In genomic region chr7:111198255-111198654, GRCh38 we compare ENCODE assay signal across 9 cellular contexts.
A peak's percentile ranks its signal among the peaks of the same experiment; 100 is the strongest.
DNase-seq lines count a peak whose midpoint lies in the region; ATAC-seq lines count a peak whose summit lies in the region.
"Had no signal": no experiment of that assay in that cellular context is flagged by ENCODE, and none has a peak within 500 bp of the region (broad histone marks: within the 10 kb centered on the region; RNA-seq: fewer than 3 reads in every experiment).

No MANE protein-coding gene starts in this region.

- DNase-seq in ACHN, result peak; percentile 98
- peak; percentile 89 for DNase-seq in HS-5 (ENCODE audit: low read depth)
- DNase-seq in iris pigment epithelial cell (ENCODE audit: low read depth), result peak; percentile 100
- no peak for DNase-seq in DMS153 treated with DMSO at 0.1 percent for 48 hours (lab: John Stamatoyannopoulos, UW; ENCODE audit: unreplicated experiment)

- peaks cover 13% of the 10 kb centered on the region for H3K9me3 Mint-ChIP-seq in activated T-helper 17 cell treated with anti-CD3 and anti-CD28 coated beads, Interleukin-2, amount 50 U/mL, for 72 hours

- no peaks in the 10 kb centered on the region for H3K27me3 Mint-ChIP-seq in activated T-helper 17 cell treated with anti-CD3 and anti-CD28 coated beads, Interleukin-2, amount 50 U/mL, for 72 hours
- H3K27me3 Mint-ChIP-seq: activated naive CD8-positive, alpha-beta T cell had no signal

- ATAC-seq in activated T-helper 17 cell treated with anti-CD3 and anti-CD28 coated beads, Interleukin-2, amount 50 U/mL, for 72 hours (replicated peaks), result peak; percentile 92
- ATAC-seq in GM21528 (IDR thresholded peaks at IDR 0.05; ENCODE audit: low FRiP score, unreplicated experiment) (no peak), GM18517 (IDR thresholded peaks at IDR 0.05; ENCODE audit: unreplicated experiment) (no peak), GM21619 (IDR thresholded peaks at IDR 0.05; ENCODE audit: unreplicated experiment) (no peak)

- no peaks in the 10 kb centered on the region for H3K36me3 Mint-ChIP-seq in activated T-helper 17 cell treated with anti-CD3 and anti-CD28 coated beads, Interleukin-2, amount 50 U/mL, for 72 hours (ENCODE audit: low read depth)

- in situ Hi-C loops in ACHN (cut with HindIII; ENCODE audit: low pct_ligation_motif_present, low pct_unique_long_range_greater_than_20kb, low sequenced_read_pairs), result no loop called here

- peaks cover 7% of the 10 kb centered on the region for H3K4me1 Mint-ChIP-seq in activated T-helper 17 cell treated with anti-CD3 and anti-CD28 coated beads, Interleukin-2, amount 50 U/mL, for 72 hours

- no peak overlapping the region for H3K4me3 Mint-ChIP-seq in activated T-helper 17 cell treated with anti-CD3 and anti-CD28 coated beads, Interleukin-2, amount 50 U/mL, for 72 hours
- H3K4me3 Mint-ChIP-seq: activated naive CD8-positive, alpha-beta T cell had no signal

- H3K27ac Mint-ChIP-seq in activated T-helper 17 cell treated with anti-CD3 and anti-CD28 coated beads, Interleukin-2, amount 50 U/mL, for 72 hours, result peak overlapping the region; percentile 60
- H3K27ac Mint-ChIP-seq: activated naive CD8-positive, alpha-beta T cell had no signal
